Comparison of ENCODE assay signal across 1 cellular context in genomic region chr2:177245010-177245422, GRCh38.
TF ChIP-seq lines count a peak whose summit lies in the region.

No MANE protein-coding gene starts in this region.

TF ChIP-seq in WTC11, 78 proteins besides CTCF, POLR2A, EP300 and RAD21 (continued from another document):
- TF ChIP-seq ZNF396 (CRISPR knock-in tag; IDR thresholded peaks at IDR 0.05; ENCODE audit: borderline replicate concordance), result no peak
- TF ChIP-seq ATF2 (CRISPR knock-in tag; IDR thresholded peaks at IDR 0.05; ENCODE audit: borderline replicate concordance, low read depth), result no peak
